ENCODE assay signal across 8 cellular contexts in the genomic region with DNA sequence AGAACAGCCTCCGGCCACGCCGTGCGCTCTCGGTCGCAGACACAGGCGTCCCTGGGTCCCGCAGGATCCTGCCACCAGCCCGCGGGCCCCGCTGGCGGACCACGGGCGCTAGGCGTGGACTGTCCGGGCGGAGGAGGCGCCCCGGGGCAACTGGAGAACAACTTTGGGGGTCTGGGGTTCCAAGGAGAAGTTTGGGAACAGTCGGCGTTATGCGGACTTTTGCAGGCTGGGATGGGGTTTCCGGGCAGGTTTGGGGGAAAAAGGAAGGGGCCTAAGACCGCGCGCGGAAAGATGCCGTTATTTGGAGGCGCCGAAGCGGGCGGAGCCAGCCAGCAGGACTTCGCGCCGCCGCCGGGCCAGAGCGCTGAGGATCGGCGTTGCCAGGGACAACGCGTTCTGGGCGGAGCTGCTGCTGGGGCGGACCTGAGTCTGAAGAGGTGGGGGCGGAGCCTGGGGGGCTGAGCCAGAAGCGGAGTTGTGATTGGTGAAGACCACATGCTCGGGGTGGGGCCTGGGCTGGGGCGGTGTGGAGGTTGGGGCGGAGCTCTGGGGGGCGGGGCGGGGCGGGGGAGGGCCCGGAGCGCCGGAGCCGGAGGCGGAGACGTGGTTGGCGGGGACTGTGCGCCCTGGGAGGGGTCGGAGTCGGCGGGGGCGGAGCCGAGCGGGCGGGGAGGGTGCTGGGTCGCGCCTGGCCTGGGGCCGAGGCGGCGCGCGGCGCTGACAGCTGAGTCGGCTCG. TPM values are rescaled to one million over a fixed set of nuclear protein-coding genes. Genes with fewer than 3 reads are reported as not detected.
DNase-seq lines count a peak whose midpoint lies in the region; ATAC-seq, FAIRE-seq and TF ChIP-seq lines count a peak whose summit lies in the region.

A gene (plus strand): TSS at position 680 of the 737 bp plus-strand sequence. CDS start 120 bp downstream, outside the sequence.

- peak within 1 kb of the TSS; percentile 78 for H3K27ac Mint-ChIP-seq in central memory CD8-positive, alpha-beta T cell (ENCODE audit: low read depth)

- H3K9me3 ChIP-seq in keratinocyte (ENCODE audit: control insufficient read depth, low read depth, low read length), result no peaks in the 10 kb centered on the region

- H3K36me3 Mint-ChIP-seq in central memory CD8-positive, alpha-beta T cell (ENCODE audit: insufficient read depth), result peaks cover 4% of the 10 kb centered on the region

- peaks cover 5% of the 10 kb centered on the region for H3K4me1 ChIP-seq in keratinocyte (ENCODE audit: control insufficient read depth, extremely low read depth, insufficient read depth, low read length)

- no peaks in the 10 kb centered on the region for H3K9me1 ChIP-seq in keratinocyte (ENCODE audit: control insufficient read depth, extremely low read depth, insufficient read depth, low read length)

- dilution Hi-C loops in keratinocyte (cut with MboI; ENCODE audit: extremely low pct_ligation_motif_present, low sequenced_read_pairs), result no loop called here

- peak within 1 kb of the TSS; percentile 82 for H3K4me3 Mint-ChIP-seq in central memory CD8-positive, alpha-beta T cell

- H3K9me3 Mint-ChIP-seq in central memory CD8-positive, alpha-beta T cell, result peaks cover under 1% of the 10 kb centered on the region

- H4K20me1 ChIP-seq in keratinocyte (ENCODE audit: control insufficient read depth, extremely low read depth, insufficient read depth, low read length), result no peaks in the 10 kb centered on the region

- H2AFZ ChIP-seq in keratinocyte (ENCODE audit: control insufficient read depth, low read length), result peak within 1 kb of the TSS; percentile 84

- no peak for TF ChIP-seq CTCF in AG10803 (conservative IDR thresholded peaks at IDR 0.05; ENCODE audit: low read length)
- TF ChIP-seq CTCF in keratinocyte (optimal IDR thresholded peaks at IDR 0.05 in 1 of 3, IDR thresholded peaks at IDR 0.05 in 1 of 3, conservative IDR thresholded peaks at IDR 0.05 in 1 of 3; ENCODE audit: extremely low read depth in 1 of 3, insufficient read depth in 2 of 3, low read length in 3 of 3), result no peak

- no peaks in the 10 kb centered on the region for H3K79me2 ChIP-seq in keratinocyte (ENCODE audit: control insufficient read depth, insufficient read depth, low read length)

- peaks cover 15% of the 10 kb centered on the region for H3K27me3 ChIP-seq in keratinocyte (ENCODE audit: control insufficient read depth, extremely low read depth, insufficient read depth, low read length)

- H3K36me3 ChIP-seq in keratinocyte (ENCODE audit: control insufficient read depth in 2 of 2, extremely low read depth in 1 of 2, insufficient read depth in 2 of 2, low read length in 2 of 2), result no peaks in the 10 kb centered on the region

- H3K4me2 ChIP-seq in keratinocyte (ENCODE audit: control insufficient read depth, extremely low read depth, insufficient read depth, low read depth, low read length), result peak within 1 kb of the TSS; percentile 93

- H3K27me3 Mint-ChIP-seq in central memory CD8-positive, alpha-beta T cell, result peaks cover 36% of the 10 kb centered on the region

- peak within 1 kb of the TSS; percentile 78 for H3K4me3 ChIP-seq in AG10803 (ENCODE audit: low read length)
- peak within 1 kb of the TSS; percentile 72 to 96 (median 86) for H3K4me3 ChIP-seq in keratinocyte (ENCODE audit: control insufficient read depth in 2 of 3, extremely low read depth in 1 of 3, insufficient read depth in 2 of 3, low read depth in 1 of 3, low read length in 3 of 3)

- peak; percentile 90 for ATAC-seq in GM19035 (IDR thresholded peaks at IDR 0.05; ENCODE audit: unreplicated experiment)
- ATAC-seq in HG03342 (IDR thresholded peaks at IDR 0.05; ENCODE audit: unreplicated experiment), result peak; percentile 90
- peak; percentile 92 for ATAC-seq in central memory CD8-positive, alpha-beta T cell (replicated peaks; ENCODE audit: extremely low read depth, poor library complexity, severe bottlenecking)

- peak; percentile 9 for FAIRE-seq in keratinocyte (lab: Jason Lieb, UNC)

- peaks cover 24% of the 10 kb centered on the region for H3K4me1 Mint-ChIP-seq in central memory CD8-positive, alpha-beta T cell

- DNase-seq in AG10803 (ENCODE audit: low read depth), result peak; percentile 99
- DNase-seq in NCI-H345 treated with DMSO at 0.1 percent for 48 hours (lab: John Stamatoyannopoulos, UW; ENCODE audit: unreplicated experiment), result peak; percentile 95
- DNase-seq in activated CD4-positive, CD25-positive, alpha-beta regulatory T cell treated with anti-CD3 and anti-CD28 coated beads, Interleukin-2, amount 50 U/mL, for 16 hours (ENCODE audit: low read depth, low spot score), result peak; percentile 93
- DNase-seq in central memory CD8-positive, alpha-beta T cell (ENCODE audit: low spot score in 2 of 2), result peak; percentile 99
- peak; percentile 95 for DNase-seq in keratinocyte (ENCODE audit: low read depth, low spot score)
- DNase-seq in stimulated activated CD4-positive, alpha-beta T cell treated with anti-CD3 and anti-CD28 coated beads, Interleukin-12 subunit alpha, Interleukin-12 subunit beta, amount 100 ng/mL, for 48 hours (ENCODE audit: low read depth in 2 of 3, low spot score in 1 of 3), result peak; percentile 98 to 100 (median 99)

- peak within 1 kb of the TSS; percentile 85 for H3K9ac ChIP-seq in keratinocyte (ENCODE audit: control insufficient read depth, extremely low read depth, insufficient read depth, low read length)

- peak within 1 kb of the TSS; percentile 56 for H3K27ac ChIP-seq in keratinocyte (ENCODE audit: control insufficient read depth, insufficient read depth, low read length)

RNA-seq across cellular contexts. Expression of the gene that starts here (rescaled TPM):
- 0.01 TPM in 2 of 3 replicates, not detected in the other for polyA plus RNA-seq in keratinocyte
- polyA plus RNA-seq in keratinocyte (2011; ENCODE audit: low read depth), result 0.05 TPM
- not detected in 2 replicates for polyA plus RNA-seq in keratinocyte (2011; cell fraction: cytosol; rRNA removed)
- polyA plus RNA-seq in keratinocyte (2011; cell fraction: nucleus; rRNA removed), result 0.01 and 0.12 TPM in 2 replicates
- 0.02 TPM in 1 of 2 replicates, not detected in the other for polyA plus RNA-seq in keratinocyte (2012; ENCODE audit: low replicate concordance)
- not detected in 3 replicates for polyA minus RNA-seq in keratinocyte
- polyA minus RNA-seq in keratinocyte (2011; cell fraction: cytosol; rRNA and poly(A)+ RNA removed), result not detected
- polyA minus RNA-seq in keratinocyte (2011; cell fraction: nucleus; rRNA and poly(A)+ RNA removed), result not detected in 2 replicates

Comparison
In these comparisons a context has a peak if more than half of its experiments do, and no peak if none do; other contexts are left out.
1. Peak in every context shown above with its lines: DNase-seq, ATAC-seq, H3K4me3 ChIP-seq and H3K27ac ChIP-seq.
2. Peak in DNase-seq, H3K4me3 ChIP-seq, H3K27ac ChIP-seq, H3K9ac ChIP-seq and H3K4me2 ChIP-seq in keratinocyte; RNA of the gene not detected or under 1 TPM.